In the genomic region with DNA sequence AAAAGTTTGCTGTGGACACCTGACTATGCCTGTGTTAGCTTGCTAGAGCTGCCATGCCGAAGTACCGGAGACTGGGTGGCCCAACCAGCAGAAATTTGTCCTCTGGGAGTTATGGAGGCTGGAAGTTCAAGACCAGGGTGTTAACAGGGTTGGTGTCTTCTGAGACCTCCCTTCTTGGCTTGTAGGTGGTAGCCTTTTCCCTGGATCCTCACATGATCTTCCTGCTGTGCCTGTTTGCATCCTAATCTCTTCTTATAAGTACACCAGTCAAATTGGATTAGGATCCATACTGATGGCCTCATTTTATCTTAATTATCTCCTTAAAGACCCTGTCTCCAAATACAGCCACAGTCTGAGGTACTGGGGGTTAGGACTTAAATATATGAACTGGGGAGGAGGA, we compare ENCODE assay signal across 9 cellular contexts.
DNase-seq lines count a peak whose midpoint lies in the region; ATAC-seq, FAIRE-seq and TF ChIP-seq lines count a peak whose summit lies in the region.
"Had no signal": no experiment of that assay in that cellular context is flagged by ENCODE, and none has a peak within 500 bp of the region (broad histone marks: within the 10 kb centered on the region; RNA-seq: fewer than 3 reads in every experiment).

No MANE protein-coding gene starts in this region.

- H3F3A ChIP-seq in MM.1S (ENCODE audit: insufficient read depth, low read length), result no peaks in the 10 kb centered on the region

- no peaks in the 10 kb centered on the region for H3K27me3 ChIP-seq in BLaER1 treated with 17β-estradiol and CSF1 and Interleukin-3, amounts not matched to agents 10 nM and 100 nM
- H3K27me3 ChIP-seq in MM.1S (replicated peaks; ENCODE audit: insufficient read depth, low read length) (no peaks in the 10 kb centered on the region), duodenal mucosa (ENCODE audit: control insufficient read depth in 1 of 2, insufficient read depth in 2 of 2, low read length in 2 of 2) (no peaks in the 10 kb centered on the region)

- no peak for FAIRE-seq in HTR-8/SVneo (lab: Jason Lieb, UNC)

- peaks cover 57% of the 10 kb centered on the region for H3K4me1 Mint-ChIP-seq in nephron progenitor cell

- H3K9me3 ChIP-seq in BLaER1 treated with 17β-estradiol and CSF1 and Interleukin-3, amounts not matched to agents 10 nM and 100 nM (replicated peaks in 1 of 11), result no peaks in the 10 kb centered on the region
- H3K9me3 ChIP-seq in MM.1S (replicated peaks; ENCODE audit: insufficient read depth, low read length), result no peaks in the 10 kb centered on the region
- H3K9me3 ChIP-seq in duodenal mucosa (ENCODE audit: control insufficient read depth in 1 of 2, low read length in 2 of 2), result no peaks in the 10 kb centered on the region

- peak overlapping the region; percentile 79 to 99 (median 86) for H3K4me3 ChIP-seq in BLaER1 treated with 17β-estradiol and CSF1 and Interleukin-3, amounts not matched to agents 10 nM and 100 nM
- peak overlapping the region; percentile 83 for H3K4me3 ChIP-seq in MM.1S (ENCODE audit: low read length)
- peak overlapping the region; percentile 86 to 90 for H3K4me3 ChIP-seq in duodenal mucosa (ENCODE audit: low read depth in 1 of 2, low read length in 2 of 2)

- H3K27ac ChIP-seq in BLaER1 treated with 17β-estradiol and CSF1 and Interleukin-3, amounts not matched to agents 10 nM and 100 nM, result peak overlapping the region in 9 of 11 experiments; percentile 73 to 85 (median 78); a peak in 14 of 22 replicates
- H3K27ac ChIP-seq in MM.1S (ENCODE audit: low read length), result no peak overlapping the region
- H3K27ac ChIP-seq in duodenal mucosa (ENCODE audit: low read depth, low read length), result no peak overlapping the region

- H3K9me2 ChIP-seq in MM.1S (replicated peaks; ENCODE audit: insufficient read depth, low read length), result no peaks in the 10 kb centered on the region

- H3K4me2 ChIP-seq in BLaER1 treated with 17β-estradiol and CSF1 and Interleukin-3, amounts not matched to agents 10 nM and 100 nM, result peak overlapping the region; percentile 89 to 98 (median 93)
- peak overlapping the region; percentile 82 for H3K4me2 ChIP-seq in MM.1S (ENCODE audit: low read depth, low read length)

- peaks cover 3 to 48% (median 33%) of the 10 kb centered on the region in 11 experiments; a peak in 18 of 22 replicates for H4K20me1 ChIP-seq in BLaER1 treated with 17β-estradiol and CSF1 and Interleukin-3, amounts not matched to agents 10 nM and 100 nM
- no peaks in the 10 kb centered on the region for H4K20me1 ChIP-seq in MM.1S (ENCODE audit: insufficient read depth, low read length)

- TF ChIP-seq CTCF in MM.1S (IDR thresholded peaks at IDR 0.05; ENCODE audit: low read length) (no peak), nephron progenitor cell (IDR thresholded peaks at IDR 0.05) (no peak)

- H3K27ac Mint-ChIP-seq in nephron progenitor cell, result no peak overlapping the region

- H2AFZ ChIP-seq in MM.1S (ENCODE audit: low read length), result no peak overlapping the region

- no peak for DNase-seq in MM.1S
- no peak for DNase-seq in nephron progenitor cell
- DNase-seq in globus pallidus (ENCODE audit: low spot score), result no peak
- DNase-seq in HTR-8/SVneo (ENCODE audit: insufficient read length, low spot score), result no peak
- DNase-seq in HPDE6-E6E7 (ENCODE audit: extremely low spot score), result no peak
- DNase-seq: NCI-H526 had no signal

- peaks cover 22% of the 10 kb centered on the region for H3K36me3 Mint-ChIP-seq in nephron progenitor cell (ENCODE audit: low read depth)

- H3K4me1 ChIP-seq in BLaER1 treated with 17β-estradiol and CSF1 and Interleukin-3, amounts not matched to agents 10 nM and 100 nM, result peaks cover 12 to 28% (median 23%) of the 10 kb centered on the region in 10 experiments
- no peaks in the 10 kb centered on the region for H3K4me1 ChIP-seq in MM.1S (ENCODE audit: low read length)
- peaks cover 11 to 12% of the 10 kb centered on the region in 2 donors for H3K4me1 ChIP-seq in duodenal mucosa (ENCODE audit: control insufficient read depth in 1 of 2, insufficient read depth in 2 of 2, low read length in 2 of 2)

- ATAC-seq in HG03342 (IDR thresholded peaks at IDR 0.05; ENCODE audit: unreplicated experiment), result no peak

- no peaks in the 10 kb centered on the region for H3K9me3 Mint-ChIP-seq in nephron progenitor cell

- H3K27me3 Mint-ChIP-seq in nephron progenitor cell (ENCODE audit: low read depth, poor library complexity), result no peaks in the 10 kb centered on the region

- peak overlapping the region; percentile 87 for H3K4me3 Mint-ChIP-seq in nephron progenitor cell

- H3K9ac ChIP-seq in BLaER1 treated with 17β-estradiol and CSF1 and Interleukin-3, amounts not matched to agents 10 nM and 100 nM, result peak overlapping the region; percentile 81 to 92 (median 84); a peak in 21 of 22 replicates
- H3K9ac ChIP-seq in MM.1S (ENCODE audit: low read length), result peak overlapping the region; percentile 79; the same call in 1 of the 2 replicates
- H3K9ac ChIP-seq in duodenal mucosa (ENCODE audit: low read depth in 1 of 2, low read length in 2 of 2), result peak overlapping the region; percentile 48 to 65

- H3K36me3 ChIP-seq in BLaER1 treated with 17β-estradiol and CSF1 and Interleukin-3, amounts not matched to agents 10 nM and 100 nM, result peaks cover 11 to 30% (median 19%) of the 10 kb centered on the region in 11 experiments; a peak in 20 of 22 replicates
- H3K36me3 ChIP-seq in MM.1S (replicated peaks; ENCODE audit: insufficient read depth, low read length) (no peaks in the 10 kb centered on the region), duodenal mucosa (ENCODE audit: control insufficient read depth in 1 of 2, insufficient read depth in 2 of 2, low read length in 2 of 2) (peaks cover 0 to 23% of the 10 kb centered on the region in 2 donors)

- H3K79me2 ChIP-seq in MM.1S (ENCODE audit: low read length), result peaks cover 23% of the 10 kb centered on the region

Comparison
In these comparisons a context has a peak if more than half of its experiments do, and no peak if none do; other contexts are left out.
1. H3K27ac ChIP-seq: peak in BLaER1 treated with 17β-estradiol and CSF1 and Interleukin-3, amounts not matched to agents 10 nM and 100 nM (9 of 11); none in MM.1S (single experiment) and duodenal mucosa (single experiment).
2. Peak in every context shown above with its lines, with median percentiles within 50 percentile points of each other: H3K4me3 ChIP-seq and H3K9ac ChIP-seq.